10 cellular contexts compared by ENCODE assay signal in genomic region chr12:46219147-46219891, GRCh38. TPM values are rescaled to one million over a fixed set of nuclear protein-coding genes. Genes with fewer than 3 reads are reported as not detected.
A peak's percentile ranks its signal among the peaks of the same experiment; 100 is the strongest.
DNase-seq lines count a peak whose midpoint lies in the region; ATAC-seq and TF ChIP-seq lines count a peak whose summit lies in the region.
"Had no signal": no experiment of that assay in that cellular context is flagged by ENCODE, and none has a peak within 500 bp of the region (broad histone marks: within the 10 kb centered on the region; RNA-seq: fewer than 3 reads in every experiment).

No MANE protein-coding gene starts in this region.

- peaks cover 20% of the 10 kb centered on the region for H3K36me3 ChIP-seq in cardiac muscle cell
- H3K36me3 ChIP-seq in mucosa of descending colon (ENCODE audit: low read depth), result no peaks in the 10 kb centered on the region

- H3K4me3 ChIP-seq in cardiac muscle cell, result no peak overlapping the region
- no peak overlapping the region for H3K4me3 ChIP-seq in right cardiac atrium (ENCODE audit: low read length)
- no peak overlapping the region for H3K4me3 ChIP-seq in mucosa of descending colon
- H3K4me3 ChIP-seq: SJCRH30 had no signal

- POLR2A ChIA-PET in activated naive CD8-positive, alpha-beta T cell treated with anti-CD3 and anti-CD28 coated beads, Interleukin-2, amount 10 ng/mL, durations not matched to agents 7 days and 5 days (lab: Charles Lee), result interaction anchor here (0.9 to 9.1 kb wide), 6 partner anchors 14 to 229 kb away, joined by 3 to 198 read pairs (median 4); partner anchors contain the start of genes SCAF11 and SLC38A1

- no peaks in the 10 kb centered on the region for H3K4me1 ChIP-seq in cardiac muscle cell (ENCODE audit: low read depth)
- peaks cover 6% of the 10 kb centered on the region for H3K4me1 ChIP-seq in right cardiac atrium (ENCODE audit: control insufficient read depth, insufficient read depth, low read length)
- H3K4me1 ChIP-seq in mucosa of descending colon (ENCODE audit: low read depth), result peaks cover 40% of the 10 kb centered on the region

- TF ChIP-seq CTCF in cardiac muscle cell (IDR thresholded peaks at IDR 0.05; ENCODE audit: low read depth, low read length), result no peak
- TF ChIP-seq CTCF in mucosa of descending colon (IDR thresholded peaks at IDR 0.05), result no peak

- intact Hi-C loops in right cardiac atrium (cut with DNase I), result no loop called here
- intact Hi-C loops in mucosa of descending colon (cut with DNase I, micrococcal nuclease), result no loop called here

- H3K27ac ChIP-seq in cardiac muscle cell (peak overlapping the region; percentile 45), right cardiac atrium (ENCODE audit: low read length) (no peak overlapping the region)
- H3K27ac ChIP-seq: SJCRH30 had no signal

- H3K9me3 Mint-ChIP-seq in activated naive CD8-positive, alpha-beta T cell treated with anti-CD3 and anti-CD28 coated beads, Interleukin-2, amount 10 ng/mL, durations not matched to agents 7 days and 5 days, result no peaks in the 10 kb centered on the region

- ATAC-seq in right cardiac atrium (no peak), mucosa of descending colon (peak; percentile 54)
- peak; percentile 11 for ATAC-seq in activated naive CD8-positive, alpha-beta T cell treated with anti-CD3 and anti-CD28 coated beads, Interleukin-2, amount 10 ng/mL, durations not matched to agents 7 days and 5 days (ENCODE audit: low read depth)

- DNase-seq in cardiac muscle cell (ENCODE audit: low read depth in 1 of 2, low spot score in 1 of 2) (no peak), right cardiac atrium (no peak), mucosa of descending colon (peak in 1 of 3 donors; percentile 33), CD1c-positive myeloid dendritic cell (ENCODE audit: extremely low spot score) (no peak), C1 segment of cervical spinal cord (lab: John Stamatoyannopoulos, UW) (no peak)
- DNase-seq in activated naive CD8-positive, alpha-beta T cell treated with anti-CD3 and anti-CD28 coated beads, Interleukin-2, amount 10 ng/mL, durations not matched to agents 7 days and 5 days, result no peak
- DNase-seq in activated effector memory CD4-positive, alpha-beta T cell treated with anti-CD3 and anti-CD28 coated beads, Interleukin-2, amount 50 U/mL, for 16 hours, result no peak
- DNase-seq in stimulated activated CD4-positive, alpha-beta T cell treated with anti-CD3 and anti-CD28 coated beads, Interleukin-2, amount 100 ng/mL, for 24 hours, result no peak
- DNase-seq: cortex of kidney, SJCRH30 had no signal

- H3K9me3 ChIP-seq in cardiac muscle cell (ENCODE audit: low read depth) (no peaks in the 10 kb centered on the region), right cardiac atrium (ENCODE audit: control insufficient read depth, low read length) (no peaks in the 10 kb centered on the region), mucosa of descending colon (no peaks in the 10 kb centered on the region)
- H3K9me3 ChIP-seq: SJCRH30 had no signal

- H3K27ac Mint-ChIP-seq in activated naive CD8-positive, alpha-beta T cell treated with anti-CD3 and anti-CD28 coated beads, Interleukin-2, amount 10 ng/mL, durations not matched to agents 7 days and 5 days, result peak overlapping the region; percentile 93

- H3K4me3 Mint-ChIP-seq in activated naive CD8-positive, alpha-beta T cell treated with anti-CD3 and anti-CD28 coated beads, Interleukin-2, amount 10 ng/mL, durations not matched to agents 7 days and 5 days, result peak overlapping the region; percentile 75

- WGBS in right cardiac atrium, result 94% methylated on average over 2 of the region's 2 CpGs

- H3K27me3 Mint-ChIP-seq in activated naive CD8-positive, alpha-beta T cell treated with anti-CD3 and anti-CD28 coated beads, Interleukin-2, amount 10 ng/mL, durations not matched to agents 7 days and 5 days, result no peaks in the 10 kb centered on the region

- peaks cover 51% of the 10 kb centered on the region for H3K36me3 Mint-ChIP-seq in activated naive CD8-positive, alpha-beta T cell treated with anti-CD3 and anti-CD28 coated beads, Interleukin-2, amount 10 ng/mL, durations not matched to agents 7 days and 5 days

- no peaks in the 10 kb centered on the region for H3K27me3 ChIP-seq in cardiac muscle cell
- no peaks in the 10 kb centered on the region for H3K27me3 ChIP-seq in right cardiac atrium (ENCODE audit: control insufficient read depth, insufficient read depth)
- H3K27me3 ChIP-seq: SJCRH30 had no signal

- H3K4me1 Mint-ChIP-seq in activated naive CD8-positive, alpha-beta T cell treated with anti-CD3 and anti-CD28 coated beads, Interleukin-2, amount 10 ng/mL, durations not matched to agents 7 days and 5 days, result peaks cover 87% of the 10 kb centered on the region

RNA-seq across cellular contexts. Expression of gene SLC38A1, which starts 49.5 kb away (rescaled TPM):
- total RNA-seq in cardiac muscle cell, result 50.8 and 59.6 TPM in 2 replicates
- 54.3 and 62.2 TPM in 2 replicates for polyA plus RNA-seq in cardiac muscle cell
- 10 to 100 TPM; 53.5 to 82.4 (median 65.7) TPM for total RNA-seq in right cardiac atrium
- 20.8 TPM for polyA plus RNA-seq in right cardiac atrium
- 100 to 1,000 TPM; 194 to 207 TPM for total RNA-seq in activated naive CD8-positive, alpha-beta T cell treated with anti-CD3 and anti-CD28 coated beads, Interleukin-2, amount 10 ng/mL, durations not matched to agents 7 days and 5 days
- 100 to 1,000 TPM; 116 to 157 (median 132) TPM for total RNA-seq in mucosa of descending colon

Comparison
In these comparisons a context has a peak if more than half of its experiments do, and no peak if none do; other contexts are left out.
1. ATAC-seq: peak in activated naive CD8-positive, alpha-beta T cell treated with anti-CD3 and anti-CD28 coated beads, Interleukin-2, amount 10 ng/mL, durations not matched to agents 7 days and 5 days (single experiment) and mucosa of descending colon (single experiment); none in right cardiac atrium (0 of 2).